In genomic region chr14:39419272-39419671, GRCh38 we compare ENCODE assay signal across 1 cellular context.
TF ChIP-seq lines count a peak whose summit lies in the region.

No MANE protein-coding gene starts in this region.

TF ChIP-seq in A549, 52 proteins besides CTCF, POLR2A, EP300 and RAD21 (continued from another document):
- no peak for TF ChIP-seq ATOH8 (CRISPR knock-in tag; IDR thresholded peaks at IDR 0.05; ENCODE audit: low read depth)
- TF ChIP-seq ZC3H11A (IDR thresholded peaks at IDR 0.05): no peak
- no peak for TF ChIP-seq CHD4 (IDR thresholded peaks at IDR 0.05; ENCODE audit: borderline replicate concordance)
- TF ChIP-seq PHF8 (IDR thresholded peaks at IDR 0.05; ENCODE audit: borderline replicate concordance, low read depth): no peak
- no peak for TF ChIP-seq RARB (CRISPR knock-in tag; IDR thresholded peaks at IDR 0.05)
